Comparison of ENCODE assay signal across 1 cellular context in the genomic region with DNA sequence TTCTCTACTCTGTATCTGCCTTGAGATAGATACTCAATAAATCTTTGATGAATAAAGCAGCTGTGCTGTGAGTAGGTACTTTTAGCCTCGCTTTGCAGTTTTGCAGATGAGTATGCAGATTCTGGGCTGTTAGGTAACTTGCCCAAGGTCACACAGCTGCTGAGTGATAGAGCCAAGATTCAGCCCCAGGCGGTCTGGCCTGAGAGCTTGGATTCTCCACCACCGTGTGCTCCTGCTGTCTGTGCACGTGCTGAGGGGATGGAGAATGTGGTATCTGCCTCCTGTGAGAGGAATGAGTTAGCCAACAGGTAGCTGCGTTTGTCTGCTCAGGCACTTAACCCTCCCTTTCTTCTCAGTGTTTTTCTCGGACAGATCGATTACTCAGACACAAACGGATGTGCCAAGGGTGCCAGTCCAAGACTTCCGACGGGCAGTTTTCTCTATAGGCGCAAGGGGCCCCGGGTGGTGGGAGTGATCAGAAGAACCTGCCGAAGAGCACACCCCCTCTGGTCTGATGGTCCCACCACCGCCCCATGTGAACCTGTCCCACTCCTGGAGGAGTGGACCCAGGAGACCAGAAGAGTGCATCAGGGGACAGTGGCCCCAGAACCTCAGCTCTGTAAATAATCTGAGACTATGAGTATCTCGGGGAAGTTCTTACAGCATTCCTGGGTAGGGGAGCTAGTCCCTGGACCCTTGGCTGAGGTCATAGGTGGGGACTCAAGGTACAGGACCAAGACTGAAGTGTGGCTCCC.
TF ChIP-seq lines count a peak whose summit lies in the region.

No MANE protein-coding gene starts in this region.

TF ChIP-seq in HepG2, 621 proteins besides CTCF, POLR2A, EP300 and RAD21:
- TF ChIP-seq ZNF329 (CRISPR knock-in tag; IDR thresholded peaks at IDR 0.05; ENCODE audit: low read depth) (no peak), MAFF (IDR thresholded peaks at IDR 0.05; ENCODE audit: low read depth, low read length) (0 out of 2 replicates have a peak, but pooled peaks have one; percentile 3), KLF12 (CRISPR knock-in tag; IDR thresholded peaks at IDR 0.05; ENCODE audit: borderline replicate concordance) (no peak), ZNF709 (CRISPR knock-in tag; IDR thresholded peaks at IDR 0.05) (no peak)
